In genomic region chr17:27542841-27543463, GRCh38 we compare ENCODE assay signal across 25 cellular contexts.
DNase-seq lines count a peak whose midpoint lies in the region; ATAC-seq and TF ChIP-seq lines count a peak whose summit lies in the region.
"Had no signal": no experiment of that assay in that cellular context is flagged by ENCODE, and none has a peak within 500 bp of the region (broad histone marks: within the 10 kb centered on the region; RNA-seq: fewer than 3 reads in every experiment).

No MANE protein-coding gene starts in this region.

- no peak overlapping the region for H3K4me3 Mint-ChIP-seq in activated T-cell treated with anti-CD3 and anti-CD28 coated beads, Interleukin-2, amount 50 U/mL, for 24 hours
- H3K4me3 Mint-ChIP-seq in stimulated activated naive B cell treated with anti-CD40 and anti-IgM and Interleukin-4, amounts not matched to agents 10 μg/mL and 1 μg/mL and 100 μg/mL, for 72 hours = no peak overlapping the region
- H3K4me3 Mint-ChIP-seq: activated CD4-positive, alpha-beta T cell treated with anti-CD3 and anti-CD28 coated beads, Interleukin-2, amount 10 ng/mL, durations not matched to agents 7 days and 5 days; brain; CD4-positive, CD25-positive, alpha-beta regulatory T cell; endodermal cell; HFFc6 had no signal

- H3K9me3 ChIP-seq in SJCRH30 (replicated peaks) (no peaks in the 10 kb centered on the region), BE2C (no peaks in the 10 kb centered on the region)

- H3K36me3 ChIP-seq in SJCRH30 (no peaks in the 10 kb centered on the region), BE2C (no peaks in the 10 kb centered on the region)

- peak; percentile 79 for ATAC-seq in left colon
- no peak for ATAC-seq in stimulated activated naive B cell treated with anti-CD40 and anti-IgM and Interleukin-4, amounts not matched to agents 10 μg/mL and 1 μg/mL and 100 μg/mL, for 72 hours (replicated peaks)
- ATAC-seq: left cardiac atrium had no signal

- DNase-seq in activated T-cell treated with anti-CD3 and anti-CD28 coated beads, Interleukin-2, amount 50 U/mL, for 24 hours = no peak
- no peak for DNase-seq in activated T-cell treated with anti-CD3 and anti-CD28 coated beads, Interleukin-2, amount 50 U/mL, for 48 hours
- DNase-seq in SJCRH30 = peak; percentile 52 to 75
- DNase-seq in left colon = no peak
- no peak for DNase-seq in stimulated activated naive B cell treated with anti-CD40 and anti-IgM and Interleukin-4, amounts not matched to agents 10 μg/mL and 1 μg/mL and 100 μg/mL, for 72 hours
- DNase-seq in RKO (ENCODE audit: low spot score) = no peak
- DNase-seq in NCI-H345 treated with DMSO at 0.1 percent for 48 hours (lab: John Stamatoyannopoulos, UW; ENCODE audit: unreplicated experiment) = no peak
- no peak for DNase-seq in BE2C
- DNase-seq: activated CD4-positive, alpha-beta T cell treated with anti-CD3 and anti-CD28 coated beads, Interleukin-2, amount 10 ng/mL, durations not matched to agents 7 days and 5 days; activated T-cell treated with anti-CD3 and anti-CD28 coated beads for 4 hours; CD4-positive, CD25-positive, alpha-beta regulatory T cell; endodermal cell; GF-D8; glutamatergic neuron; HFFc6; left cardiac atrium; midbrain; NCI-H1417; NCI-H524 treated with DMSO at 0.1 percent for 48 hours; Right ventricle myocardium superior; stimulated activated CD4-positive, alpha-beta T cell treated with anti-CD3 and anti-CD28 coated beads, Interleukin-4, amount 100 ng/mL, for 4 hours; SW 1271 had no signal

- no peak for TF ChIP-seq CTCF in BE2C (IDR thresholded peaks at IDR 0.05; ENCODE audit: low read depth, low read length)

- H3K27ac ChIP-seq in SJCRH30 = no peak overlapping the region

- peaks cover 2% of the 10 kb centered on the region for H3K27me3 Mint-ChIP-seq in activated T-cell treated with anti-CD3 and anti-CD28 coated beads, Interleukin-2, amount 50 U/mL, for 24 hours
- no peaks in the 10 kb centered on the region for H3K27me3 Mint-ChIP-seq in stimulated activated naive B cell treated with anti-CD40 and anti-IgM and Interleukin-4, amounts not matched to agents 10 μg/mL and 1 μg/mL and 100 μg/mL, for 72 hours
- H3K27me3 Mint-ChIP-seq: activated CD4-positive, alpha-beta T cell treated with anti-CD3 and anti-CD28 coated beads, Interleukin-2, amount 10 ng/mL, durations not matched to agents 7 days and 5 days; brain; CD4-positive, CD25-positive, alpha-beta regulatory T cell had no signal

- H3K4me1 Mint-ChIP-seq in activated T-cell treated with anti-CD3 and anti-CD28 coated beads, Interleukin-2, amount 50 U/mL, for 24 hours (ENCODE audit: low read depth) = peaks cover 94% of the 10 kb centered on the region
- peaks cover 68 to 86% of the 10 kb centered on the region in 2 donors for H3K4me1 Mint-ChIP-seq in stimulated activated naive B cell treated with anti-CD40 and anti-IgM and Interleukin-4, amounts not matched to agents 10 μg/mL and 1 μg/mL and 100 μg/mL, for 72 hours

- peak overlapping the region; percentile 96 for H3K27ac Mint-ChIP-seq in activated T-cell treated with anti-CD3 and anti-CD28 coated beads, Interleukin-2, amount 50 U/mL, for 24 hours
- H3K27ac Mint-ChIP-seq in stimulated activated naive B cell treated with anti-CD40 and anti-IgM and Interleukin-4, amounts not matched to agents 10 μg/mL and 1 μg/mL and 100 μg/mL, for 72 hours = peak overlapping the region; percentile 85
- H3K27ac Mint-ChIP-seq: activated CD4-positive, alpha-beta T cell treated with anti-CD3 and anti-CD28 coated beads, Interleukin-2, amount 10 ng/mL, durations not matched to agents 7 days and 5 days; endodermal cell; HFFc6 had no signal

- peaks cover 21% of the 10 kb centered on the region for H3K36me3 Mint-ChIP-seq in activated T-cell treated with anti-CD3 and anti-CD28 coated beads, Interleukin-2, amount 50 U/mL, for 24 hours (ENCODE audit: low read depth)
- no peaks in the 10 kb centered on the region for H3K36me3 Mint-ChIP-seq in stimulated activated naive B cell treated with anti-CD40 and anti-IgM and Interleukin-4, amounts not matched to agents 10 μg/mL and 1 μg/mL and 100 μg/mL, for 72 hours
- H3K36me3 Mint-ChIP-seq: brain; CD4-positive, CD25-positive, alpha-beta regulatory T cell had no signal

- H3K27me3 ChIP-seq in SJCRH30 (0 out of 2 replicates have a peak, but pooled peaks cover 3% of the 10 kb centered on the region), BE2C (no peaks in the 10 kb centered on the region)

- intact Hi-C loops in left colon (cut with DNase I, micrococcal nuclease) = no loop called here

- H3K4me1 ChIP-seq in SJCRH30 (peaks cover 61% of the 10 kb centered on the region), BE2C (no peaks in the 10 kb centered on the region)

- H3K9me3 Mint-ChIP-seq in activated T-cell treated with anti-CD3 and anti-CD28 coated beads, Interleukin-2, amount 50 U/mL, for 24 hours = no peaks in the 10 kb centered on the region
- no peaks in the 10 kb centered on the region for H3K9me3 Mint-ChIP-seq in stimulated activated naive B cell treated with anti-CD40 and anti-IgM and Interleukin-4, amounts not matched to agents 10 μg/mL and 1 μg/mL and 100 μg/mL, for 72 hours
- H3K9me3 Mint-ChIP-seq: activated CD4-positive, alpha-beta T cell treated with anti-CD3 and anti-CD28 coated beads, Interleukin-2, amount 10 ng/mL, durations not matched to agents 7 days and 5 days; brain; CD4-positive, CD25-positive, alpha-beta regulatory T cell; endodermal cell; HFFc6 had no signal

- H3K4me3 ChIP-seq in SJCRH30 = no peak overlapping the region
- no peak overlapping the region for H3K4me3 ChIP-seq in BE2C (ENCODE audit: low read depth, low read length)
- H3K4me3 ChIP-seq: coronary artery, smooth muscle cell had no signal

Comparison
In these comparisons a context has a peak if more than half of its experiments do, and no peak if none do; other contexts are left out.
1. DNase-seq: peak in SJCRH30 (2 of 2); none in activated T-cell treated with anti-CD3 and anti-CD28 coated beads, Interleukin-2, amount 50 U/mL, for 24 hours (single experiment), activated T-cell treated with anti-CD3 and anti-CD28 coated beads, Interleukin-2, amount 50 U/mL, for 48 hours (0 of 2), left colon (0 of 2), stimulated activated naive B cell treated with anti-CD40 and anti-IgM and Interleukin-4, amounts not matched to agents 10 μg/mL and 1 μg/mL and 100 μg/mL, for 72 hours (single experiment), RKO (single experiment), NCI-H345 treated with DMSO at 0.1 percent for 48 hours (single experiment) and BE2C (single experiment).